Comparison of ENCODE assay signal across 27 cellular contexts in the genomic region with DNA sequence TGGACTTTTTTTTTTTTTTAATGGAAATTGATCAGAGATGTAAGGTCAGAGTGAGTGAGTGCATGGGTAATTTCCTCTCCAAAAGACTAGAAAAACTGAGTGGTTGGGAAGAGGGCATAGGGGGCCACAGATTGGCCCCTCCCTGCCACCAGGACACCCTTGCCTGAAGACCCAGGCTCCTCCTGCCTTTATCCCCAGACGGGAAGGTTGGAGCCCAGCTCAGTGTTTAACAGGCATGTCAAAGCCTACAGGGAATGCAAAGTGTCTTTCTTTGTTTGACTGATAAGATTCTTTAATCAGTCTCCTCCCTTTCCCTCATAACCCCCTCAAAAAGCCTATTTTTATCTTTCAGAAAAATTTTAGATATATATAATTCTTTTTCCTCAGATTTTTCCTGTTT.
"Had no signal": no experiment of that assay in that cellular context is flagged by ENCODE, and none has a peak within 500 bp of the region (broad histone marks: within the 10 kb centered on the region; RNA-seq: fewer than 3 reads in every experiment).

No MANE protein-coding gene starts in this region.

- H3K36me3 ChIP-seq: brain microvascular endothelial cell had no signal

- H3K4me3 Mint-ChIP-seq: activated CD4-positive, alpha-beta memory T cell treated with anti-CD3 and anti-CD28 coated beads for 36 hours; activated naive CD4-positive, alpha-beta T cell treated with anti-CD3 and anti-CD28 coated beads, Interleukin-2, amount 10 ng/mL, durations not matched to agents 7 days and 5 days; effector memory CD8-positive, alpha-beta T cell; natural killer cell treated with Interleukin-12 subunit alpha and Interleukin-12 subunit beta and Interleukin-15 and Interleukin-18, amount 100 ng/mL, for 72 hours; stimulated activated effector memory CD8-positive, alpha-beta T cell treated with anti-CD3 and anti-CD28 coated beads, Interleukin-12 subunit alpha, Interleukin-12 subunit beta, amount 100 ng/mL, for 72 hours; stimulated activated naive CD8-positive, alpha-beta T cell treated with anti-CD3 and anti-CD28 coated beads, Interleukin-15, Interleukin-2, amounts not matched to agents 100 ng/mL and 50 ng/mL, for 24 hours had no signal

- H3K9me3 Mint-ChIP-seq: activated CD4-positive, alpha-beta memory T cell treated with anti-CD3 and anti-CD28 coated beads for 36 hours; activated naive CD4-positive, alpha-beta T cell treated with anti-CD3 and anti-CD28 coated beads, Interleukin-2, amount 10 ng/mL, durations not matched to agents 7 days and 5 days; effector memory CD8-positive, alpha-beta T cell; natural killer cell treated with Interleukin-12 subunit alpha and Interleukin-12 subunit beta and Interleukin-15 and Interleukin-18, amount 100 ng/mL, for 72 hours; stimulated activated effector memory CD8-positive, alpha-beta T cell treated with anti-CD3 and anti-CD28 coated beads, Interleukin-12 subunit alpha, Interleukin-12 subunit beta, amount 100 ng/mL, for 72 hours; stimulated activated naive CD8-positive, alpha-beta T cell treated with anti-CD3 and anti-CD28 coated beads, Interleukin-15, Interleukin-2, amounts not matched to agents 100 ng/mL and 50 ng/mL, for 24 hours had no signal

- DNase-seq: activated CD4-positive, alpha-beta memory T cell treated with anti-CD3 and anti-CD28 coated beads for 36 hours; activated CD4-positive, alpha-beta T cell treated with anti-CD3 and anti-CD28 coated beads for 48 hours; activated CD8-positive, alpha-beta memory T cell treated with anti-CD3 and anti-CD28 coated beads, Interleukin-2, amount 50 U/mL, for 4 hours; activated gamma-delta T cell; activated naive CD4-positive, alpha-beta T cell treated with anti-CD3 and anti-CD28 coated beads, Interleukin-2, amount 10 ng/mL, durations not matched to agents 7 days and 5 days; activated T-cell treated with anti-CD3 and anti-CD28 coated beads, Interleukin-2, amount 50 U/mL, for 1 hour; amniotic stem cell; brain microvascular endothelial cell; effector memory CD8-positive, alpha-beta T cell; heart left ventricle; islet precursor cell; left ventricle myocardium inferior; mucosa of descending colon; stimulated activated CD4-positive, alpha-beta T cell treated with anti-CD3 and anti-CD28 coated beads, Interleukin-12 subunit alpha, Interleukin-12 subunit beta, amount 100 ng/mL, for 4 hours; stimulated activated CD4-positive, alpha-beta T cell treated with anti-CD3 and anti-CD28 coated beads, Interleukin-4, amount 100 ng/mL, for 1 hour; trophoblast cell had no signal

- ATAC-seq: activated CD4-positive, CD25-positive, alpha-beta regulatory T cell treated with anti-CD3 and anti-CD28 coated beads, Interleukin-2, amount 50 U/mL, for 24 hours; effector memory CD8-positive, alpha-beta T cell; gastroesophageal sphincter; mucosa of descending colon; natural killer cell treated with Interleukin-12 subunit alpha and Interleukin-12 subunit beta and Interleukin-15 and Interleukin-18, amount 100 ng/mL, for 72 hours; sciatic nerve; stimulated activated effector memory CD8-positive, alpha-beta T cell treated with anti-CD3 and anti-CD28 coated beads, Interleukin-12 subunit alpha, Interleukin-12 subunit beta, amount 100 ng/mL, for 72 hours had no signal

- H3K27ac ChIP-seq: brain microvascular endothelial cell, coronary artery, gastroesophageal sphincter, left ventricle myocardium inferior, skin epidermis, thoracic aorta, VCaP had no signal

- H3K36me3 Mint-ChIP-seq: activated CD4-positive, alpha-beta memory T cell treated with anti-CD3 and anti-CD28 coated beads for 36 hours; activated naive CD4-positive, alpha-beta T cell treated with anti-CD3 and anti-CD28 coated beads, Interleukin-2, amount 10 ng/mL, durations not matched to agents 7 days and 5 days; stimulated activated effector memory CD8-positive, alpha-beta T cell treated with anti-CD3 and anti-CD28 coated beads, Interleukin-12 subunit alpha, Interleukin-12 subunit beta, amount 100 ng/mL, for 72 hours had no signal

- H3K4me3 ChIP-seq: coronary artery, gastroesophageal sphincter, heart left ventricle, left ventricle myocardium inferior, lung, mucosa of descending colon, skin epidermis, thoracic aorta had no signal

- H3K27me3 ChIP-seq: brain microvascular endothelial cell, heart left ventricle had no signal

- H3K27ac Mint-ChIP-seq: activated CD4-positive, alpha-beta memory T cell treated with anti-CD3 and anti-CD28 coated beads for 36 hours; activated naive CD4-positive, alpha-beta T cell treated with anti-CD3 and anti-CD28 coated beads, Interleukin-2, amount 10 ng/mL, durations not matched to agents 7 days and 5 days; effector memory CD8-positive, alpha-beta T cell; stimulated activated effector memory CD8-positive, alpha-beta T cell treated with anti-CD3 and anti-CD28 coated beads, Interleukin-12 subunit alpha, Interleukin-12 subunit beta, amount 100 ng/mL, for 72 hours; stimulated activated naive CD8-positive, alpha-beta T cell treated with anti-CD3 and anti-CD28 coated beads, Interleukin-15, Interleukin-2, amounts not matched to agents 100 ng/mL and 50 ng/mL, for 24 hours had no signal

- H3K9me3 ChIP-seq: heart left ventricle, left ventricle myocardium inferior, mucosa of descending colon, thoracic aorta had no signal
